ENCODE assay signal across 14 cellular contexts in the genomic region with DNA sequence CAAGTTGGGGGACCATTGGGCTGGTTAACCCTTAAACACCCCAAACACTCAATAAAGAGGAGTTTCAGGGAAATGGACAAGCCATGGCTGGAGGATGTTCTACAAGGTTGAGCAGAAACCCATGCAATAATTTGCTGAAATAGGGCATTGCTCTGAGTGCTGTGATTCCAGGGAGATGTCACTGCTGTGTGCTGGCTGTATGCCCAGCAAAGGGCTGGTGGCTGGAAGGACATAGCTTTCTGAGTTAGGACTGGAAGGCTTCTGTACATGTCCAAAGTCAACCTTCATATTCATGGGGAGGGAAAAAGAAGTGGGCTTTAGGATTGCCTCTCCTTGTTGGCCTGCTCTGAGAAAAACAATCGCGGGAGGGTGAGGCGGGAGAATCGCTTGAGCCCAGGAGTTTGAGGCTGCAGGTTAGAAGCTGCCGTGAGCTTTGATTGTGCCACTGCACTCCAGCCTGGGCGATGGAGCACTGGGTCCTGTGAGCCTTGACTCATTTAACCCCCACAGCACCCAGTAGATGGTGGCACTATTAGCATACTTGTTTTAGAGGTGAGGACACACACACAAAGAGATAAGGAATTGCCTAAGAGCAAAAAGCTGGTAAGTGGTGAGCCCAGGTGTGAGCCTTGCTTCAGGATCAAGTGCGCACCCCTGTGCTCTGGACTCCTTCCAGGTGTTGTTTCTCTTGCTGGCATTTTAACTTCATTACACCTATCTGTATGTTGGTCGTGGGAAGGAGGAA. TPM values are rescaled to one million over a fixed set of nuclear protein-coding genes. Genes with fewer than 3 reads are reported as not detected.
DNase-seq lines count a peak whose midpoint lies in the region; ATAC-seq and TF ChIP-seq lines count a peak whose summit lies in the region.
"Had no signal": no experiment of that assay in that cellular context is flagged by ENCODE, and none has a peak within 500 bp of the region (broad histone marks: within the 10 kb centered on the region; RNA-seq: fewer than 3 reads in every experiment).

No MANE protein-coding gene starts in this region.

- TF ChIP-seq EP300 in stomach (IDR thresholded peaks at IDR 0.05): no peak

- H3K9ac ChIP-seq in HUES64 (ENCODE audit: low read depth, low read length) (no peak overlapping the region), duodenal mucosa (ENCODE audit: low read depth in 1 of 2, low read length in 2 of 2) (no peak overlapping the region)

- H3K9me3 Mint-ChIP-seq in naive thymus-derived CD8-positive, alpha-beta T cell: no peaks in the 10 kb centered on the region
- H3K9me3 Mint-ChIP-seq: T-helper 2 cell treated with Interferon-gamma antibody and Interleukin-4, amounts not matched to agents 5 μg/mL and 100 μg/mL, for 36 hours had no signal

- H3K4me3 ChIP-seq in HUES64 (ENCODE audit: low read length) (peak overlapping the region; percentile 42), duodenal mucosa (ENCODE audit: low read depth in 1 of 2, low read length in 2 of 2) (peak overlapping the region; percentile 34 to 57), stomach (peak overlapping the region in 1 of 4 donors; percentile 40)
- H3K4me3 ChIP-seq: gastrocnemius medialis, thoracic aorta had no signal

- H3K36me3 ChIP-seq in HUES64 (ENCODE audit: insufficient read depth, low read length): no peaks in the 10 kb centered on the region
- H3K36me3 ChIP-seq in duodenal mucosa (ENCODE audit: control insufficient read depth in 1 of 2, insufficient read depth in 2 of 2, low read length in 2 of 2): no peaks in the 10 kb centered on the region
- H3K36me3 ChIP-seq in stomach: no peaks in the 10 kb centered on the region
- H3K36me3 ChIP-seq: gastrocnemius medialis, thoracic aorta had no signal

- H3K27ac ChIP-seq in HUES64 (ENCODE audit: low read depth, low read length) (no peak overlapping the region), duodenal mucosa (ENCODE audit: low read depth, low read length) (no peak overlapping the region), stomach (no peak overlapping the region)
- H3K27ac ChIP-seq: gastrocnemius medialis, RWPE1, thoracic aorta had no signal

- TF ChIP-seq CTCF in stomach (IDR thresholded peaks at IDR 0.05): no peak

- H3K27ac Mint-ChIP-seq in naive thymus-derived CD8-positive, alpha-beta T cell: peak overlapping the region in 1 of 10 donors; percentile 45
- H3K27ac Mint-ChIP-seq: T-helper 2 cell treated with Interferon-gamma antibody and Interleukin-4, amounts not matched to agents 5 μg/mL and 100 μg/mL, for 36 hours had no signal

- H3K4me3 Mint-ChIP-seq in naive thymus-derived CD8-positive, alpha-beta T cell: peak overlapping the region in 7 of 10 donors; percentile 1 to 69 (median 62)

- TF ChIP-seq POLR2A in stomach (IDR thresholded peaks at IDR 0.05): no peak

- peak; percentile 26 for DNase-seq in DMS79 treated with DMSO at 0.1 percent for 48 hours (lab: John Stamatoyannopoulos, UW)
- no peak for DNase-seq in DMS79 (lab: John Stamatoyannopoulos, UW)
- DNase-seq in naive thymus-derived CD8-positive, alpha-beta T cell: no peak
- no peak for DNase-seq in stomach
- DNase-seq in DMS114 treated with DMSO at 0.1 percent for 48 hours (lab: John Stamatoyannopoulos, UW; ENCODE audit: unreplicated experiment): no peak
- DNase-seq: 8988T, gastrocnemius medialis, NCI-H524 treated with DMSO at 0.1 percent for 48 hours had no signal

- WGBS in HUES64: 89% methylated on average over 8 of the region's 8 CpGs
- 55 to 72% (median 61%) methylated on average over 8 of the region's 8 CpGs for WGBS in stomach, 5 donors

- POLR2A ChIA-PET in naive thymus-derived CD8-positive, alpha-beta T cell (lab: Charles Lee): interaction anchor here (0.5 to 0.9 kb wide), 2 partner anchors 89 to 102 kb away, joined by 3 to 4 read pairs; no protein-coding TSS in a partner anchor

- no peaks in the 10 kb centered on the region for H3K36me3 Mint-ChIP-seq in naive thymus-derived CD8-positive, alpha-beta T cell

- H3K27me3 ChIP-seq in HUES64 (ENCODE audit: insufficient read depth, low read length) (peaks cover 54% of the 10 kb centered on the region), duodenal mucosa (ENCODE audit: control insufficient read depth in 1 of 2, insufficient read depth in 2 of 2, low read length in 2 of 2) (peaks cover 21 to 24% of the 10 kb centered on the region in 2 donors), stomach (peaks cover 0 to 29% (median 0%) of the 10 kb centered on the region in 3 donors)

- H3K4me1 ChIP-seq in HUES64 (ENCODE audit: insufficient read depth, low read length): no peaks in the 10 kb centered on the region; the same call in 1 of the 2 replicates
- H3K4me1 ChIP-seq in duodenal mucosa (ENCODE audit: control insufficient read depth in 1 of 2, insufficient read depth in 2 of 2, low read length in 2 of 2): peaks cover 10 to 12% of the 10 kb centered on the region in 2 donors
- H3K4me1 ChIP-seq in stomach: peaks cover 0 to 15% (median 8%) of the 10 kb centered on the region in 4 donors
- H3K4me1 ChIP-seq: gastrocnemius medialis had no signal

- H3K9me3 ChIP-seq in HUES64 (ENCODE audit: insufficient read depth, low read depth, low read length) (no peaks in the 10 kb centered on the region), duodenal mucosa (ENCODE audit: control insufficient read depth in 1 of 2, low read length in 2 of 2) (no peaks in the 10 kb centered on the region), stomach (no peaks in the 10 kb centered on the region)
- H3K9me3 ChIP-seq: gastrocnemius medialis, thoracic aorta had no signal

- peaks cover 6 to 30% (median 11%) of the 10 kb centered on the region in 5 donors for H3K27me3 Mint-ChIP-seq in naive thymus-derived CD8-positive, alpha-beta T cell

- intact Hi-C loops in stomach (cut with DNase I; ENCODE audit: low total_unique reads): loop anchor here (10.0 kb wide), 1 partner anchor 155 kb away; no protein-coding TSS in a partner anchor

- peak in 1 of 2 donors; percentile 14 for ATAC-seq in naive thymus-derived CD8-positive, alpha-beta T cell
- ATAC-seq in HG02588 (IDR thresholded peaks at IDR 0.05; ENCODE audit: unreplicated experiment): no peak
- ATAC-seq: gastrocnemius medialis had no signal

- peaks cover 2 to 11% (median 9%) of the 10 kb centered on the region in 4 donors for H3K4me1 Mint-ChIP-seq in naive thymus-derived CD8-positive, alpha-beta T cell

RNA-seq across cellular contexts. Expression of gene IL12B, which starts 20.4 kb away (rescaled TPM):
- not detected for polyA plus RNA-seq in HUES64 (2013, experiment 1 of 2)
- polyA plus RNA-seq in HUES64 (2013, experiment 2 of 2): not detected
- not detected for total RNA-seq in naive thymus-derived CD8-positive, alpha-beta T cell
- polyA plus RNA-seq in naive thymus-derived CD8-positive, alpha-beta T cell: not detected
- not detected for total RNA-seq in stomach
- under 1 TPM in 1 of 3 donors, not detected in 2; 0.05 TPM for polyA plus RNA-seq in stomach
- total RNA-seq: gastrocnemius medialis, thoracic aorta had no signal

RNA-seq across cellular contexts. Expression of gene UBLCP1, which starts 46.8 kb away (rescaled TPM):
- 44.3 TPM for polyA plus RNA-seq in HUES64 (2013, experiment 1 of 2)
- 49.8 TPM for polyA plus RNA-seq in HUES64 (2013, experiment 2 of 2)
- 10 to 100 TPM; 37.8 to 39.6 TPM for total RNA-seq in naive thymus-derived CD8-positive, alpha-beta T cell
- polyA plus RNA-seq in naive thymus-derived CD8-positive, alpha-beta T cell: 10 to 100 TPM; 60.7 to 68.4 (median 64.1) TPM
- 10 to 100 TPM in 2 of 5 donors, 1 to 10 TPM in 3; 1.2 to 24.4 (median 8.0) TPM for total RNA-seq in stomach
- polyA plus RNA-seq in stomach: 10 to 100 TPM; 16.5 to 20.0 (median 16.8) TPM
